21 cellular contexts compared by ENCODE assay signal in genomic region chr7:71442492-71443196, GRCh38.
DNase-seq lines count a peak whose midpoint lies in the region; ATAC-seq, FAIRE-seq and TF ChIP-seq lines count a peak whose summit lies in the region.
"Had no signal": no experiment of that assay in that cellular context is flagged by ENCODE, and none has a peak within 500 bp of the region (broad histone marks: within the 10 kb centered on the region; RNA-seq: fewer than 3 reads in every experiment).

No MANE protein-coding gene starts in this region.

- FAIRE-seq in H1 (lab: Jason Lieb, UNC), result no peak
- FAIRE-seq: kidney had no signal

- peak in 1 of 2 experiments; percentile 26; a peak in 1 of 3 replicates for TF ChIP-seq POLR2A in H1 (IDR thresholded peaks at IDR 0.05; ENCODE audit: control extremely low read depth in 1 of 2, low read depth in 2 of 2, low read length in 2 of 2)

- no peak overlapping the region for H4K5ac ChIP-seq in H9 (ENCODE audit: insufficient read length, low read depth, low read length)
- no peak overlapping the region for H4K5ac ChIP-seq in H1 (ENCODE audit: insufficient read length, low read depth, low read length)

- H2BK120ac ChIP-seq in H9 (ENCODE audit: low read depth, low read length, poor library complexity, severe bottlenecking), result no peak overlapping the region
- H2BK120ac ChIP-seq in H1 (replicated peaks; ENCODE audit: low read depth, low read length), result no peak overlapping the region

- H4K20me1 ChIP-seq in H9 (ENCODE audit: control insufficient read depth, insufficient read depth, insufficient read length) (no peaks in the 10 kb centered on the region), H1 (replicated peaks in 1 of 2; ENCODE audit: control insufficient read depth in 1 of 2, insufficient read depth in 2 of 2, low read length in 2 of 2) (no peaks in the 10 kb centered on the region)

- peaks cover 31 to 39% of the 10 kb centered on the region in 2 experiments for H3K4me1 Mint-ChIP-seq in H9
- peaks cover 0 to 8% of the 10 kb centered on the region in 2 donors for H3K4me1 Mint-ChIP-seq in stimulated activated naive B cell treated with anti-CD40 and anti-IgM and Interleukin-4, amounts not matched to agents 10 μg/mL and 1 μg/mL and 100 μg/mL, for 72 hours

- no peak overlapping the region for H3K4ac ChIP-seq in H9 (ENCODE audit: low read depth, low read length)
- H3K4ac ChIP-seq in H1 (replicated peaks; ENCODE audit: insufficient read length, low read depth, low read length), result peak overlapping the region; percentile 1

- H2AK5ac ChIP-seq in H9 (ENCODE audit: insufficient read length, low read length), result no peak overlapping the region
- no peak overlapping the region for H2AK5ac ChIP-seq in H1 (ENCODE audit: low read depth, low read length)

- peak overlapping the region; percentile 56 for H3K27ac ChIP-seq in H9 (ENCODE audit: insufficient read length, low read depth, low read length)
- H3K27ac ChIP-seq in H1 (ENCODE audit: low read depth, low read length), result no peak overlapping the region
- H3K27ac ChIP-seq in upper lobe of right lung, result no peak overlapping the region
- H3K27ac ChIP-seq in right cardiac atrium (ENCODE audit: low read length), result no peak overlapping the region
- H3K27ac ChIP-seq: adrenal gland, foreskin keratinocyte had no signal

- intact Hi-C loops in upper lobe of right lung (cut with DNase I) (no loop called here), right cardiac atrium (cut with DNase I) (no loop called here)

- H3K9me3 ChIP-seq in H9 (ENCODE audit: control insufficient read depth, low read depth, low read length) (peaks cover under 1% of the 10 kb centered on the region), H1 (ENCODE audit: insufficient read depth in 2 of 2, low read depth in 1 of 2, low read length in 1 of 2) (no peaks in the 10 kb centered on the region), upper lobe of right lung (peaks cover 3% of the 10 kb centered on the region), right cardiac atrium (ENCODE audit: control insufficient read depth, low read length) (no peaks in the 10 kb centered on the region)
- H3K9me3 ChIP-seq: adrenal gland had no signal

- no peaks in the 10 kb centered on the region; a peak in 1 of 8 replicates for H3K36me3 ChIP-seq in H1 (ENCODE audit: control insufficient read depth in 2 of 4, insufficient read depth in 4 of 4, low read length in 3 of 4)
- H3K36me3 ChIP-seq in upper lobe of right lung, result no peaks in the 10 kb centered on the region
- H3K36me3 ChIP-seq: adrenal gland had no signal

- H2BK20ac ChIP-seq in H9 (ENCODE audit: low read depth, low read length, poor library complexity, severe bottlenecking) (no peak overlapping the region), H1 (ENCODE audit: low read length) (0 out of 2 replicates have a peak overlapping the region, but pooled peaks have one; percentile 61)

- CTCF ChIA-PET in H1 (lab: Charles Lee; ENCODE audit: partially characterized antibody), result interaction anchor here (1.0 to 1.8 kb wide), 3 partner anchors 20 to 290 kb away, joined by 3 to 6 read pairs (median 3); no protein-coding TSS in a partner anchor

- peak in 1 of 2 donors; percentile 67 for ATAC-seq in stimulated activated naive B cell treated with anti-CD40 and anti-IgM and Interleukin-4, amounts not matched to agents 10 μg/mL and 1 μg/mL and 100 μg/mL, for 72 hours (replicated peaks)
- no peak for ATAC-seq in upper lobe of right lung
- no peak for ATAC-seq in right cardiac atrium
- ATAC-seq: foreskin keratinocyte had no signal

- H3K79me2 ChIP-seq in H9 (ENCODE audit: insufficient read depth, low read length) (no peaks in the 10 kb centered on the region), H1 (ENCODE audit: control insufficient read depth in 1 of 2, insufficient read depth in 2 of 2, low read length in 2 of 2) (no peaks in the 10 kb centered on the region; a peak in 1 of 4 replicates)

- no peak overlapping the region for H3K14ac ChIP-seq in H9 (ENCODE audit: insufficient read depth, low read length)
- H3K14ac ChIP-seq in H1 (ENCODE audit: insufficient read length), result no peak overlapping the region

- H3K9ac ChIP-seq in H9 (ENCODE audit: extremely low read depth, insufficient read length, low read length) (no peak overlapping the region), H1 (replicated peaks in 1 of 4; ENCODE audit: extremely low read depth in 1 of 4, low read depth in 3 of 4, low read length in 3 of 4) (no peak overlapping the region)

- POLR2A ChIA-PET in H1 (lab: Charles Lee; ENCODE audit: partially characterized antibody), result interaction anchor here (1.2 to 1.9 kb wide), 4 partner anchors 11 to 95 kb away, joined by 3 to 4 read pairs (median 3); no protein-coding TSS in a partner anchor

- peaks cover 10% of the 10 kb centered on the region; the same call in 1 of the 2 replicates for H3K4me1 ChIP-seq in H9 (ENCODE audit: insufficient read depth, low read length)
- peaks cover 0 to 12% (median 3%) of the 10 kb centered on the region in 4 experiments; a peak in 4 of 7 replicates for H3K4me1 ChIP-seq in H1 (replicated peaks in 1 of 4; ENCODE audit: control insufficient read depth in 3 of 4, insufficient read depth in 4 of 4, low read length in 3 of 4)
- H3K4me1 ChIP-seq in upper lobe of right lung, result no peaks in the 10 kb centered on the region
- no peaks in the 10 kb centered on the region for H3K4me1 ChIP-seq in right cardiac atrium (ENCODE audit: control insufficient read depth, insufficient read depth, low read length)
- H3K4me1 ChIP-seq: adrenal gland, foreskin keratinocyte had no signal

- TF ChIP-seq CTCF in H9 (conservative IDR thresholded peaks at IDR 0.05) (no peak), H1 (IDR thresholded peaks at IDR 0.05; ENCODE audit: control extremely low read depth in 1 of 3, insufficient read depth in 1 of 3, low read depth in 1 of 3, low read length in 3 of 3) (no peak), upper lobe of right lung (IDR thresholded peaks at IDR 0.05) (no peak)

- no peak overlapping the region for H3K4me3 ChIP-seq in H1 (ENCODE audit: extremely low read depth in 1 of 4, insufficient read depth in 2 of 4, low read depth in 3 of 4, low read length in 4 of 4)
- no peak overlapping the region for H3K4me3 ChIP-seq in upper lobe of right lung
- H3K4me3 ChIP-seq in right cardiac atrium (ENCODE audit: low read length), result no peak overlapping the region
- H3K4me3 ChIP-seq: adrenal gland had no signal

- H4K8ac ChIP-seq in H9 (replicated peaks; ENCODE audit: insufficient read length, low read depth, low read length) (no peak overlapping the region), H1 (ENCODE audit: extremely low read depth, insufficient read depth, low read length) (no peak overlapping the region)

- H2BK12ac ChIP-seq in H9 (ENCODE audit: insufficient read length, low read depth, low read length) (no peak overlapping the region), H1 (ENCODE audit: low read depth, low read length) (0 out of 2 replicates have a peak overlapping the region, but pooled peaks have one; percentile 2)

- H2BK5ac ChIP-seq in H9 (ENCODE audit: insufficient read length, low read length) (no peak overlapping the region), H1 (ENCODE audit: low read depth, low read length) (peak overlapping the region; percentile 40; the same call in 1 of the 2 replicates)

- peak overlapping the region; percentile 22 to 80 (median 28); a peak in 6 of 7 replicates for H3K27ac Mint-ChIP-seq in H9
- H3K27ac Mint-ChIP-seq in stimulated activated naive B cell treated with anti-CD40 and anti-IgM and Interleukin-4, amounts not matched to agents 10 μg/mL and 1 μg/mL and 100 μg/mL, for 72 hours, result no peak overlapping the region
- H3K27ac Mint-ChIP-seq: HFFc6; nephron; stimulated activated naive CD8-positive, alpha-beta T cell treated with anti-CD3 and anti-CD28 coated beads, Interleukin-15, Interleukin-2, amounts not matched to agents 100 ng/mL and 50 ng/mL, for 24 hours had no signal

- H2BK15ac ChIP-seq in H9 (ENCODE audit: low read depth, low read length), result no peak overlapping the region
- no peak overlapping the region for H2BK15ac ChIP-seq in H1 (ENCODE audit: low read length)

- no peak for TF ChIP-seq EP300 in H1 (IDR thresholded peaks at IDR 0.05; ENCODE audit: borderline replicate concordance in 1 of 2, low read depth in 2 of 2, low read length in 2 of 2)

- H3K27me3 Mint-ChIP-seq in H9 (ENCODE audit: low read depth), result no peaks in the 10 kb centered on the region
- no peaks in the 10 kb centered on the region for H3K27me3 Mint-ChIP-seq in stimulated activated naive B cell treated with anti-CD40 and anti-IgM and Interleukin-4, amounts not matched to agents 10 μg/mL and 1 μg/mL and 100 μg/mL, for 72 hours
- H3K27me3 Mint-ChIP-seq: stimulated activated naive CD8-positive, alpha-beta T cell treated with anti-CD3 and anti-CD28 coated beads, Interleukin-15, Interleukin-2, amounts not matched to agents 100 ng/mL and 50 ng/mL, for 24 hours had no signal

- peaks cover 4% of the 10 kb centered on the region for H3K23me2 ChIP-seq in H9 (ENCODE audit: insufficient read length, low read depth, low read length, poor library complexity, severe bottlenecking)
- H3K23me2 ChIP-seq in H1 (ENCODE audit: low read depth, low read length), result no peaks in the 10 kb centered on the region

- H3K56ac ChIP-seq in H9 (ENCODE audit: insufficient read length, low read depth, low read length) (no peak overlapping the region), H1 (replicated peaks; ENCODE audit: insufficient read length, low read depth, low read length) (no peak overlapping the region)

- H3K4me2 ChIP-seq in H9 (ENCODE audit: insufficient read depth, insufficient read length, low read length), result no peak overlapping the region
- H3K4me2 ChIP-seq in H1 (ENCODE audit: insufficient read depth in 1 of 2, low read depth in 2 of 2, low read length in 2 of 2), result peak overlapping the region in 1 of 2 experiments; percentile 10; a peak in 1 of 4 replicates

- no peak overlapping the region for H3K4me3 Mint-ChIP-seq in H9
- no peak overlapping the region for H3K4me3 Mint-ChIP-seq in stimulated activated naive B cell treated with anti-CD40 and anti-IgM and Interleukin-4, amounts not matched to agents 10 μg/mL and 1 μg/mL and 100 μg/mL, for 72 hours
- H3K4me3 Mint-ChIP-seq: HFFc6; nephron; stimulated activated naive CD8-positive, alpha-beta T cell treated with anti-CD3 and anti-CD28 coated beads, Interleukin-15, Interleukin-2, amounts not matched to agents 100 ng/mL and 50 ng/mL, for 24 hours had no signal

- TF ChIP-seq RAD21 in H1 (IDR thresholded peaks at IDR 0.05 in 1 of 2, conservative IDR thresholded peaks at IDR 0.05 in 1 of 2; ENCODE audit: low read depth in 2 of 2, low read length in 2 of 2), result no peak

- H4K91ac ChIP-seq in H9 (ENCODE audit: insufficient read length, low read depth, low read length) (no peak overlapping the region), H1 (replicated peaks; ENCODE audit: insufficient read length, low read length) (no peak overlapping the region)

- peaks cover 2% of the 10 kb centered on the region in 2 experiments; a peak in 4 of 5 replicates for H3K9me3 Mint-ChIP-seq in H9
- peaks cover 7 to 9% of the 10 kb centered on the region in 2 donors for H3K9me3 Mint-ChIP-seq in stimulated activated naive B cell treated with anti-CD40 and anti-IgM and Interleukin-4, amounts not matched to agents 10 μg/mL and 1 μg/mL and 100 μg/mL, for 72 hours

- no peak overlapping the region for H3K18ac ChIP-seq in H9 (ENCODE audit: insufficient read length, low read depth, low read length)
- peak overlapping the region; percentile 51; the same call in 1 of the 2 replicates for H3K18ac ChIP-seq in H1 (ENCODE audit: extremely low read depth, low read length)

- DNase-seq in H9, result no peak
- DNase-seq in NOMO-1 (lab: John Stamatoyannopoulos, UW; ENCODE audit: unreplicated experiment in 2 of 2), result peak; percentile 39 to 74
- DNase-seq in H1 (ENCODE audit: low read depth in 1 of 2, low spot score in 2 of 2), result no peak
- DNase-seq in stimulated activated naive B cell treated with anti-CD40 and anti-IgM and Interleukin-4, amounts not matched to agents 10 μg/mL and 1 μg/mL and 100 μg/mL, for 72 hours, result peak; percentile 0
- DNase-seq in upper lobe of right lung, result no peak
- DNase-seq in right cardiac atrium, result no peak
- no peak for DNase-seq in kidney tubule cell (ENCODE audit: low spot score)
- DNase-seq: activated CD4-positive, alpha-beta T cell treated with anti-CD3 and anti-CD28 coated beads for 48 hours; activated effector memory CD4-positive, alpha-beta T cell treated with Interleukin-2 at 50 U/mL for 16 hours; adrenal gland; foreskin keratinocyte; HFFc6; kidney; NCI-H2171; NCI-H524 treated with DMSO at 0.1 percent for 48 hours; OCI-M1; posterior cingulate gyrus; SHP77; trophoblast cell had no signal

- H3K23ac ChIP-seq in H9 (ENCODE audit: insufficient read length, low read depth, low read length) (no peak overlapping the region), H1 (ENCODE audit: insufficient read length) (no peak overlapping the region)

- H3K27me3 ChIP-seq in H9 (ENCODE audit: insufficient read depth, low read length) (no peaks in the 10 kb centered on the region), H1 (replicated peaks in 1 of 4; ENCODE audit: control insufficient read depth in 3 of 4, extremely low read depth in 1 of 4, insufficient read depth in 3 of 4, low read length in 3 of 4) (no peaks in the 10 kb centered on the region; a peak in 1 of 7 replicates), upper lobe of right lung (no peaks in the 10 kb centered on the region), right cardiac atrium (ENCODE audit: control insufficient read depth, insufficient read depth) (no peaks in the 10 kb centered on the region)
- H3K27me3 ChIP-seq: adrenal gland, foreskin keratinocyte had no signal

- H3K79me1 ChIP-seq in H9 (ENCODE audit: insufficient read depth, low read depth, low read length, poor library complexity, severe bottlenecking) (no peaks in the 10 kb centered on the region), H1 (ENCODE audit: low read depth, low read length) (no peaks in the 10 kb centered on the region)

- H2AFZ ChIP-seq in H9 (ENCODE audit: low read length), result no peak overlapping the region
- no peak overlapping the region for H2AFZ ChIP-seq in H1 (ENCODE audit: low read length)

- no peak overlapping the region for H3T11ph ChIP-seq in H9 (ENCODE audit: low read length)

- no CpG with 5 or more reads among the region's 11 CpGs for WGBS in H9 (ENCODE audit: extremely low coverage, insufficient read length, low lambda C conversion rate)
- 83% methylated on average over 11 of the region's 11 CpGs; no CpG with 5 or more reads in 1 of the 2 experiments for WGBS in H1 (ENCODE audit: extremely low coverage in 1 of 2, insufficient coverage in 1 of 2, insufficient read length in 1 of 2, insufficient replicate concordance in 2 of 2, low coverage in 1 of 2, low lambda C conversion rate in 2 of 2, missing lambda C conversion rate in 1 of 2), 2 experiments
- 61% methylated on average over 11 of the region's 11 CpGs for WGBS in right cardiac atrium

- peaks cover 28 to 30% (median 28%) of the 10 kb centered on the region in 3 experiments for H3K36me3 Mint-ChIP-seq in H9 (ENCODE audit: insufficient read depth in 1 of 3, low read depth in 3 of 3)
- no peaks in the 10 kb centered on the region for H3K36me3 Mint-ChIP-seq in stimulated activated naive B cell treated with anti-CD40 and anti-IgM and Interleukin-4, amounts not matched to agents 10 μg/mL and 1 μg/mL and 100 μg/mL, for 72 hours

Comparison
In these comparisons a context has a peak if more than half of its experiments do, and no peak if none do; other contexts are left out.
1. DNase-seq: peak in NOMO-1 (2 of 2) and stimulated activated naive B cell treated with anti-CD40 and anti-IgM and Interleukin-4, amounts not matched to agents 10 μg/mL and 1 μg/mL and 100 μg/mL, for 72 hours (single experiment); none in H9 (single experiment), H1 (0 of 2), upper lobe of right lung (single experiment), right cardiac atrium (0 of 3) and kidney tubule cell (single experiment).